ENCODE assay signal across 15 cellular contexts in genomic region chr4:138158746-138159297, GRCh38.
DNase-seq lines count a peak whose midpoint lies in the region; ATAC-seq and TF ChIP-seq lines count a peak whose summit lies in the region.
"Had no signal": no experiment of that assay in that cellular context is flagged by ENCODE, and none has a peak within 500 bp of the region (broad histone marks: within the 10 kb centered on the region; RNA-seq: fewer than 3 reads in every experiment).

No MANE protein-coding gene starts in this region.

- no peak for TF ChIP-seq CTCF in AG09309 (IDR thresholded peaks at IDR 0.05; ENCODE audit: control insufficient read depth, insufficient read depth, low read depth, low read length, missing control alignments)
- no peak for TF ChIP-seq CTCF in HFFc6 (IDR thresholded peaks at IDR 0.05)
- no peak for TF ChIP-seq CTCF in right atrium auricular region (IDR thresholded peaks at IDR 0.05)

- H3K4me1 ChIP-seq in right atrium auricular region = no peaks in the 10 kb centered on the region
- H3K4me1 ChIP-seq: gastrocnemius medialis, parathyroid adenoma had no signal

- H3K27me3 ChIP-seq in right atrium auricular region = no peaks in the 10 kb centered on the region
- H3K27me3 ChIP-seq: gastrocnemius medialis had no signal

- DNase-seq in AG09309 (ENCODE audit: low read depth) (peak; percentile 46), HFFc6 (peak; percentile 77), amniotic stem cell (lab: John Stamatoyannopoulos, UW) (peak; percentile 23), hepatic stellate cell (ENCODE audit: low spot score) (peak; percentile 24), right atrium auricular region (ENCODE audit: low spot score) (no peak), NCI-H1105 (lab: John Stamatoyannopoulos, UW) (no peak), CD1c-positive myeloid dendritic cell (ENCODE audit: extremely low spot score) (no peak)
- DNase-seq: activated CD8-positive, alpha-beta memory T cell treated with anti-CD3 and anti-CD28 coated beads, Interleukin-2, amount 10 ng/mL, durations not matched to agents 7 days and 5 days; CD8-positive, alpha-beta T cell; gastrocnemius medialis; NCI-H2029; T1000 had no signal

- H3K27ac ChIP-seq in right atrium auricular region = no peak overlapping the region
- H3K27ac ChIP-seq: gastrocnemius medialis, parathyroid adenoma had no signal

- H3K36me3 Mint-ChIP-seq in HFFc6 (ENCODE audit: low read depth) = peaks cover 15% of the 10 kb centered on the region; the same call in 1 of the 2 replicates
- H3K36me3 Mint-ChIP-seq: brain; CD8-positive, alpha-beta T cell had no signal

- peak overlapping the region; percentile 3 for H3K4me3 Mint-ChIP-seq in HFFc6
- H3K4me3 Mint-ChIP-seq: activated CD8-positive, alpha-beta memory T cell treated with anti-CD3 and anti-CD28 coated beads, Interleukin-2, amount 10 ng/mL, durations not matched to agents 7 days and 5 days; brain; CD8-positive, alpha-beta T cell had no signal

- ATAC-seq in GM18858 (IDR thresholded peaks at IDR 0.05; ENCODE audit: unreplicated experiment) = no peak
- ATAC-seq: activated CD8-positive, alpha-beta memory T cell treated with anti-CD3 and anti-CD28 coated beads, Interleukin-2, amount 10 ng/mL, durations not matched to agents 7 days and 5 days; CD8-positive, alpha-beta T cell; gastrocnemius medialis had no signal

- peaks cover 21% of the 10 kb centered on the region for H3K4me1 Mint-ChIP-seq in HFFc6 (ENCODE audit: low read depth)
- H3K4me1 Mint-ChIP-seq: activated CD8-positive, alpha-beta memory T cell treated with anti-CD3 and anti-CD28 coated beads, Interleukin-2, amount 10 ng/mL, durations not matched to agents 7 days and 5 days; brain had no signal

- no peaks in the 10 kb centered on the region for H3K36me3 ChIP-seq in right atrium auricular region
- H3K36me3 ChIP-seq: gastrocnemius medialis had no signal

- peak overlapping the region; percentile 63 for H3K27ac Mint-ChIP-seq in HFFc6
- H3K27ac Mint-ChIP-seq: activated CD8-positive, alpha-beta memory T cell treated with anti-CD3 and anti-CD28 coated beads, Interleukin-2, amount 10 ng/mL, durations not matched to agents 7 days and 5 days; brain; CD8-positive, alpha-beta T cell had no signal

- H3K27me3 Mint-ChIP-seq in HFFc6 (ENCODE audit: insufficient read depth) = no peaks in the 10 kb centered on the region; the same call in 1 of the 2 replicates
- H3K27me3 Mint-ChIP-seq: activated CD8-positive, alpha-beta memory T cell treated with anti-CD3 and anti-CD28 coated beads, Interleukin-2, amount 10 ng/mL, durations not matched to agents 7 days and 5 days had no signal

- no peaks in the 10 kb centered on the region for H3K9me3 ChIP-seq in right atrium auricular region
- H3K9me3 ChIP-seq: gastrocnemius medialis had no signal

- no peaks in the 10 kb centered on the region for H3K9me3 Mint-ChIP-seq in HFFc6
- H3K9me3 Mint-ChIP-seq: brain; CD8-positive, alpha-beta T cell had no signal

- H3K4me3 ChIP-seq in AG09309 (ENCODE audit: control insufficient read depth, low read depth, low read length) (no peak overlapping the region), right atrium auricular region (no peak overlapping the region)
- H3K4me3 ChIP-seq: gastrocnemius medialis had no signal

Comparison
In these comparisons a context has a peak if more than half of its experiments do, and no peak if none do; other contexts are left out.
1. DNase-seq: peak in AG09309 (single experiment), HFFc6 (single experiment), amniotic stem cell (single experiment) and hepatic stellate cell (single experiment); none in right atrium auricular region (single experiment), NCI-H1105 (single experiment) and CD1c-positive myeloid dendritic cell (single experiment).